14 cellular contexts compared by ENCODE assay signal in the genomic region with DNA sequence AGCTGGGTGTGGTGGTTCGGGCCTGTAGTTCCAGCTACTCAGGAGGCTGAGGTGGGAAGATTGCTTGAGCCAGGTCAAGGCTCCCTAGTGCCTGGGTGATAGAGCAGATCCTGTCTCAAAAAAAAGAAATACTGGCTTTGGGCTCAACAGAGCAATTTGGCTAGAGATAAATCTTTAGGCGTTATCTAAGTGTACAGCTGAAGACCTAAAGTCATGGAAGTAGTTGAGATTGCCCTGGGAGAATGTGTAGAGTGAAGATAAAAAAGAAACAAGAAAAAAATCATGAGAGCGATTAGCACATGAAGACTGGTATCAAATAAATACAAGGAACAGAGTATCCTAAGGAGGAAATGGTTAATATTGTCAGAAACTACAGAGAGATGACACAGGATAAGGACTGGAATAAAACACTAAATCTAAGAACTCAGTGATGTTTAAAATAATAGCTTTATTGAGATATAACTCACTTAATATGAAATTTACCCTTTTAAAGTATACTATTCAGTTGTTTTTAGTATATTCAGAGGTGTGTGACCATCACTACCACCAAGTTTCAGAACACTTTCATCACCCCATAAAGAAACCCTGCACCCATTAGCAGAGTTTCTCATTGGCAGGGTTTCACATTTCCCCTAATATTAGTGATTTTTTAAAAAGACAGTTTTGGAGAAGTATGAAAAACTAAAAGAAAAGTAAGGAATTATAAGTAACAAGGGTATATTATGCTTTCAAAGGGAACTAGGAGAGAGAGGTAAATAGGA. TPM values are rescaled to one million over a fixed set of nuclear protein-coding genes. Genes with fewer than 3 reads are reported as not detected.
DNase-seq lines count a peak whose midpoint lies in the region; ATAC-seq, FAIRE-seq and TF ChIP-seq lines count a peak whose summit lies in the region.
"Had no signal": no experiment of that assay in that cellular context is flagged by ENCODE, and none has a peak within 500 bp of the region (broad histone marks: within the 10 kb centered on the region; RNA-seq: fewer than 3 reads in every experiment).

No MANE protein-coding gene starts in this region.

- no peaks in the 10 kb centered on the region for H3K9me2 ChIP-seq in MM.1S (replicated peaks; ENCODE audit: insufficient read depth, low read length)
- H3K9me2 ChIP-seq: SK-N-SH had no signal

- H2BK5ac ChIP-seq in trophoblast cell (ENCODE audit: low read depth, low read length, poor library complexity), result no peak overlapping the region
- H2BK5ac ChIP-seq in neuronal stem cell (ENCODE audit: low read length), result no peak overlapping the region

- H2BK120ac ChIP-seq in trophoblast cell (ENCODE audit: insufficient read depth, low read length, poor library complexity) (no peak overlapping the region), neuronal stem cell (ENCODE audit: low read depth, low read length) (no peak overlapping the region)

- H4K20me1 ChIP-seq in MM.1S (ENCODE audit: insufficient read depth, low read length) (no peaks in the 10 kb centered on the region), K562 (replicated peaks; ENCODE audit: control insufficient read depth, insufficient read depth, low read length) (peaks cover 20% of the 10 kb centered on the region)

- no peak for TF ChIP-seq RAD21 in K562 (CRISPR knock-in tag; conservative IDR thresholded peaks at IDR 0.05 in 1 of 2, IDR thresholded peaks at IDR 0.05 in 1 of 2)

- H3K36me3 ChIP-seq in MM.1S (replicated peaks; ENCODE audit: insufficient read depth, low read length) (no peaks in the 10 kb centered on the region; the same call in 1 of the 2 replicates), K562 (ENCODE audit: control insufficient read depth, insufficient read depth, low read length) (peaks cover under 1% of the 10 kb centered on the region; the same call in 1 of the 3 replicates), trophoblast cell (ENCODE audit: control insufficient read depth in 1 of 2, insufficient read depth in 2 of 2, low read length in 2 of 2) (peaks cover 9 to 13% of the 10 kb centered on the region in 2 experiments), neuronal stem cell (replicated peaks in 1 of 2; ENCODE audit: control insufficient read depth in 2 of 2, insufficient read depth in 2 of 2, low read length in 2 of 2) (peaks cover 1 to 56% of the 10 kb centered on the region in 2 donors), tibial nerve (peaks cover 0 to 20% (median 0%) of the 10 kb centered on the region in 3 donors)

- H3K14ac ChIP-seq in trophoblast cell (ENCODE audit: low read length), result no peak overlapping the region
- H3K14ac ChIP-seq in neuronal stem cell (ENCODE audit: low read length), result no peak overlapping the region

- DNase-seq in MM.1S (no peak), K562 (ENCODE audit: extremely low read depth in 1 of 4, low spot score in 3 of 4) (peak in 3 of 4 experiments; percentile 13 to 86 (median 79)), trophoblast cell (no peak), neuronal stem cell (ENCODE audit: low spot score) (no peak), tibial nerve (ENCODE audit: low spot score in 2 of 2) (no peak), activated gamma-delta T cell (lab: John Stamatoyannopoulos, UW) (no peak)
- DNase-seq: CD8-positive, alpha-beta memory T cell; DMS 273 treated with DMSO at 0.1 percent for 48 hours; NCI-H1092; NCI-H1694; NCI-H2107; Right ventricle myocardium superior; SK-N-SH had no signal

- TF ChIP-seq CTCF in MM.1S (IDR thresholded peaks at IDR 0.05; ENCODE audit: low read length) (no peak), K562 (IDR thresholded peaks at IDR 0.05 in 2 of 3, conservative IDR thresholded peaks at IDR 0.05 in 1 of 3; ENCODE audit: insufficient read depth in 2 of 3, low read depth in 1 of 3, low read length in 3 of 3) (no peak), tibial nerve (IDR thresholded peaks at IDR 0.05) (no peak)

- H4K8ac ChIP-seq in trophoblast cell (ENCODE audit: low read depth, low read length), result no peak overlapping the region
- no peak overlapping the region for H4K8ac ChIP-seq in neuronal stem cell (ENCODE audit: low read depth, low read length)

- no peaks in the 10 kb centered on the region for H3K9me1 ChIP-seq in K562 (ENCODE audit: control insufficient read depth, insufficient read depth, low read length)

- CTCF ChIA-PET in K562 (lab: Yijun Ruan, JAX; ENCODE audit: low intra/inter-chr PET ratio), result no interaction called here

- TF ChIP-seq POLR2A in K562 (conservative IDR thresholded peaks at IDR 0.05) (no peak), tibial nerve (IDR thresholded peaks at IDR 0.05) (no peak)

- no peaks in the 10 kb centered on the region for H3F3A ChIP-seq in MM.1S (ENCODE audit: insufficient read depth, low read length)

- peak; percentile 86 for FAIRE-seq in K562 (lab: Jason Lieb, UNC)

- H3K79me2 ChIP-seq in MM.1S (ENCODE audit: low read length) (peaks cover 79% of the 10 kb centered on the region), K562 (ENCODE audit: control insufficient read depth, insufficient read depth, low read length) (peaks cover 18% of the 10 kb centered on the region; the same call in 1 of the 3 replicates), trophoblast cell (ENCODE audit: control insufficient read depth, insufficient read depth, low read length, poor library complexity) (peaks cover 9% of the 10 kb centered on the region)

- H3K4me3 ChIP-seq in MM.1S (ENCODE audit: low read length), result no peak overlapping the region
- H3K4me3 ChIP-seq in K562, result no peak overlapping the region
- no peak overlapping the region for H3K4me3 ChIP-seq in trophoblast cell (ENCODE audit: low read depth, low read length)
- H3K4me3 ChIP-seq in neuronal stem cell (ENCODE audit: low read length in 2 of 2), result no peak overlapping the region
- H3K4me3 ChIP-seq in tibial nerve, result no peak overlapping the region

- no peak overlapping the region for H3K27ac ChIP-seq in MM.1S (ENCODE audit: low read length)
- no peak overlapping the region for H3K27ac ChIP-seq in K562 (ENCODE audit: extremely low read depth, low read depth, low read length)
- H3K27ac ChIP-seq in trophoblast cell (ENCODE audit: low read depth, low read length), result no peak overlapping the region
- H3K27ac ChIP-seq in neuronal stem cell (replicated peaks; ENCODE audit: low read length), result no peak overlapping the region
- H3K27ac ChIP-seq in tibial nerve, result no peak overlapping the region

- ATAC-seq in GM18511 (IDR thresholded peaks at IDR 0.05; ENCODE audit: unreplicated experiment), result peak; percentile 49
- ATAC-seq in K562, result peak; percentile 92

- WGBS in K562 (ENCODE audit: insufficient coverage, low coverage, missing lambda C conversion rate), result 0% methylated on average over 3 of the region's 3 CpGs
- no CpG with 5 or more reads among the region's 3 CpGs for WGBS in trophoblast cell (ENCODE audit: extremely low coverage, insufficient coverage, insufficient read length)
- WGBS in neuronal stem cell (ENCODE audit: extremely low coverage in 2 of 2, insufficient read length in 2 of 2, insufficient replicate concordance in 1 of 2), 2 donors, result no CpG with 5 or more reads among the region's 3 CpGs
- 88 to 91% methylated on average over 3 of the region's 3 CpGs for WGBS in tibial nerve, 2 donors

- H3K4ac ChIP-seq in trophoblast cell (ENCODE audit: low read depth, low read length) (peak overlapping the region; percentile 89), neuronal stem cell (ENCODE audit: low read length) (no peak overlapping the region)

- no peak overlapping the region for H2AFZ ChIP-seq in MM.1S (ENCODE audit: low read length)
- H2AFZ ChIP-seq in K562 (ENCODE audit: low read depth, low read length), result no peak overlapping the region
- H2AFZ ChIP-seq in trophoblast cell (ENCODE audit: insufficient read depth, low read length, poor library complexity), result no peak overlapping the region
- no peak overlapping the region for H2AFZ ChIP-seq in neuronal stem cell (ENCODE audit: low read length)

- H3K9ac ChIP-seq in MM.1S (ENCODE audit: low read length) (no peak overlapping the region), K562 (ENCODE audit: insufficient read depth in 1 of 2, low read depth in 2 of 2, low read length in 2 of 2) (no peak overlapping the region), trophoblast cell (ENCODE audit: low read length) (no peak overlapping the region), neuronal stem cell (ENCODE audit: low read depth, low read length, poor library complexity) (no peak overlapping the region)
- H3K9ac ChIP-seq: SK-N-SH had no signal

- H2BK12ac ChIP-seq in trophoblast cell (ENCODE audit: low read length), result no peak overlapping the region
- H2BK12ac ChIP-seq in neuronal stem cell (ENCODE audit: low read length), result no peak overlapping the region

- H3K18ac ChIP-seq in trophoblast cell (ENCODE audit: low read length) (no peak overlapping the region), neuronal stem cell (ENCODE audit: low read length) (no peak overlapping the region)

- intact Hi-C loops in K562 (cut with micrococcal nuclease), result loop anchor here (2.0 kb wide), 1 partner anchor 108 kb away; no protein-coding TSS in a partner anchor

- H3K79me1 ChIP-seq in trophoblast cell (ENCODE audit: low read length) (no peaks in the 10 kb centered on the region), neuronal stem cell (ENCODE audit: low read depth, low read length) (peaks cover 2% of the 10 kb centered on the region)

- TF ChIP-seq EP300 in K562 (IDR thresholded peaks at IDR 0.05; ENCODE audit: low read length) (peak; percentile 97), tibial nerve (IDR thresholded peaks at IDR 0.05) (no peak)

- peaks cover 21% of the 10 kb centered on the region for H3K4me1 ChIP-seq in MM.1S (ENCODE audit: low read length)
- H3K4me1 ChIP-seq in K562 (replicated peaks in 1 of 2; ENCODE audit: control insufficient read depth in 2 of 2, insufficient read depth in 2 of 2, low read length in 2 of 2), result peaks cover 10 to 19% of the 10 kb centered on the region in 2 experiments
- peaks cover 0 to 4% of the 10 kb centered on the region in 2 experiments for H3K4me1 ChIP-seq in trophoblast cell (ENCODE audit: control insufficient read depth in 1 of 2, insufficient read depth in 2 of 2, low read length in 2 of 2)
- peaks cover 0 to 6% of the 10 kb centered on the region in 2 donors for H3K4me1 ChIP-seq in neuronal stem cell (ENCODE audit: control insufficient read depth in 2 of 2, insufficient read depth in 1 of 2, low read depth in 1 of 2, low read length in 2 of 2)
- H3K4me1 ChIP-seq in tibial nerve, result no peaks in the 10 kb centered on the region

- in situ Hi-C loops in K562 (cut with MboI), result no loop called here

- BruUV-seq in K562 (replicated peaks; lab: Mats Ljungman, UMichigan), result no TSS peak

- POLR2A ChIA-PET in K562 (lab: Yijun Ruan, JAX), result interaction anchor here (1.2 kb wide), 1 partner anchor 15 kb away, joined by 5 read pairs; no protein-coding TSS in a partner anchor

- H3K27me3 ChIP-seq in MM.1S (replicated peaks; ENCODE audit: insufficient read depth, low read length) (no peaks in the 10 kb centered on the region), K562 (ENCODE audit: control insufficient read depth in 2 of 2, insufficient read depth in 2 of 2, low read length in 2 of 2) (no peaks in the 10 kb centered on the region), trophoblast cell (ENCODE audit: insufficient read depth, low read length) (no peaks in the 10 kb centered on the region), neuronal stem cell (ENCODE audit: control insufficient read depth in 3 of 3, insufficient read depth in 3 of 3, low read depth in 1 of 3, low read length in 3 of 3) (no peaks in the 10 kb centered on the region), tibial nerve (no peaks in the 10 kb centered on the region)

- H3K4me2 ChIP-seq in MM.1S (ENCODE audit: low read depth, low read length), result 0 out of 2 replicates have a peak overlapping the region, but pooled peaks have one; percentile 5
- no peak overlapping the region for H3K4me2 ChIP-seq in K562 (ENCODE audit: insufficient read depth, low read length)
- H3K4me2 ChIP-seq in trophoblast cell (ENCODE audit: low read length), result no peak overlapping the region
- no peak overlapping the region for H3K4me2 ChIP-seq in neuronal stem cell (ENCODE audit: insufficient read depth, low read length, poor library complexity, severe bottlenecking)
- H3K4me2 ChIP-seq: SK-N-SH had no signal

- H2AK5ac ChIP-seq in trophoblast cell (ENCODE audit: low read length) (no peak overlapping the region), neuronal stem cell (ENCODE audit: low read depth, low read length) (no peak overlapping the region)

- H2BK15ac ChIP-seq in neuronal stem cell (ENCODE audit: low read length), result no peak overlapping the region

- H4K91ac ChIP-seq in trophoblast cell (ENCODE audit: low read depth, low read length) (no peak overlapping the region), neuronal stem cell (ENCODE audit: low read depth, low read length, poor library complexity) (no peak overlapping the region)

- H3K23ac ChIP-seq in trophoblast cell (ENCODE audit: low read length) (no peak overlapping the region), neuronal stem cell (ENCODE audit: low read depth, low read length, poor library complexity) (no peak overlapping the region)

- H4K12ac ChIP-seq in trophoblast cell (ENCODE audit: low read depth, low read length), result no peak overlapping the region

- H3K9me3 ChIP-seq in MM.1S (replicated peaks; ENCODE audit: insufficient read depth, low read length), result no peaks in the 10 kb centered on the region
- H3K9me3 ChIP-seq in K562 (replicated peaks; ENCODE audit: control insufficient read depth, insufficient read depth, low read depth, low read length), result no peaks in the 10 kb centered on the region
- H3K9me3 ChIP-seq in trophoblast cell (ENCODE audit: insufficient read depth, low read depth, low read length), result no peaks in the 10 kb centered on the region
- H3K9me3 ChIP-seq in neuronal stem cell (replicated peaks in 1 of 2; ENCODE audit: control insufficient read depth in 2 of 2, insufficient read depth in 1 of 2, low read depth in 1 of 2, low read length in 2 of 2), result no peaks in the 10 kb centered on the region
- no peaks in the 10 kb centered on the region for H3K9me3 ChIP-seq in tibial nerve
- H3K9me3 ChIP-seq: SK-N-SH had no signal

RNA-seq across cellular contexts. Expression of gene PIK3C2A, which starts 20.7 kb away (rescaled TPM):
- 28.0 and 175 TPM in 2 replicates for total RNA-seq in K562 (2011; cell fraction: chromatin; rRNA removed; ENCODE audit: low replicate concordance)
- total RNA-seq in K562 (2011; cell fraction: nucleolus; rRNA removed), result 9.2 and 13.8 TPM in 2 replicates
- total RNA-seq in K562 (2011; cell fraction: nucleoplasm; rRNA removed), result 26.8 and 30.8 TPM in 2 replicates
- total RNA-seq in K562 (2014; rRNA removed) (10.7 and 11.1 TPM in 2 replicates), K562 (2014; rRNA removed; fragmentation: Illumina TruSeq; extraction: Trizol) (23.7 and 29.9 TPM in 2 replicates), K562 (2015; rRNA removed; fragmentation: Illumina TruSeq; extraction: Trizol) (22.8 and 23.6 TPM in 2 replicates), K562 (2021) (19.0 and 19.6 TPM in 2 replicates), tibial nerve (100 to 1,000 TPM in 1 of 4 donors, 10 to 100 TPM in 3; 60.9 to 105 (median 63.2) TPM)
- polyA plus RNA-seq in K562 (2011; rRNA removed) (24.9 and 25.2 TPM in 2 replicates), K562 (2014; fragmentation: Illumina TruSeq; extraction: Trizol) (12.5 and 15.6 TPM in 2 replicates), K562 (2014; fragmentation: Nextera tagmentation; extraction: Ambion mirVana) (1 to 10 TPM; 3.1 to 4.1 TPM), K562 (2014; rRNA removed) (8.0 and 8.1 TPM in 2 replicates)
- 3.6 and 9.7 TPM in 2 replicates for polyA plus RNA-seq in K562 (2011; cell fraction: cytosol; rRNA removed)
- polyA plus RNA-seq in K562 (2011; cell fraction: nucleus; rRNA removed), result 9.5 and 18.1 TPM in 2 replicates
- polyA plus RNA-seq in K562 (2012), result 9.8 and 10.4 TPM in 2 replicates
- polyA minus RNA-seq in K562 (2011; rRNA and poly(A)+ RNA removed), result 61.7 and 92.1 TPM in 2 replicates
- 12.8 and 14.2 TPM in 2 replicates for polyA minus RNA-seq in K562 (2011; cell fraction: cytosol; rRNA and poly(A)+ RNA removed)
- 19.3 and 38.9 TPM in 2 replicates for polyA minus RNA-seq in K562 (2011; cell fraction: nucleus; rRNA and poly(A)+ RNA removed)
- polyA plus RNA-seq in trophoblast cell (2013), result 145 and 149 TPM in 2 replicates
- polyA plus RNA-seq in neuronal stem cell (2013, experiment 1 of 2), result 31.2 TPM
- 32.8 TPM for polyA plus RNA-seq in neuronal stem cell (2013, experiment 2 of 2)

Comparison
In these comparisons a context has a peak if more than half of its experiments do, and no peak if none do; other contexts are left out.
1. DNase-seq: peak in K562 (3 of 4); none in MM.1S (single experiment), trophoblast cell (0 of 2), neuronal stem cell (single experiment), tibial nerve (0 of 2) and activated gamma-delta T cell (single experiment).